ENCODE assay signal across 12 cellular contexts in the genomic region with DNA sequence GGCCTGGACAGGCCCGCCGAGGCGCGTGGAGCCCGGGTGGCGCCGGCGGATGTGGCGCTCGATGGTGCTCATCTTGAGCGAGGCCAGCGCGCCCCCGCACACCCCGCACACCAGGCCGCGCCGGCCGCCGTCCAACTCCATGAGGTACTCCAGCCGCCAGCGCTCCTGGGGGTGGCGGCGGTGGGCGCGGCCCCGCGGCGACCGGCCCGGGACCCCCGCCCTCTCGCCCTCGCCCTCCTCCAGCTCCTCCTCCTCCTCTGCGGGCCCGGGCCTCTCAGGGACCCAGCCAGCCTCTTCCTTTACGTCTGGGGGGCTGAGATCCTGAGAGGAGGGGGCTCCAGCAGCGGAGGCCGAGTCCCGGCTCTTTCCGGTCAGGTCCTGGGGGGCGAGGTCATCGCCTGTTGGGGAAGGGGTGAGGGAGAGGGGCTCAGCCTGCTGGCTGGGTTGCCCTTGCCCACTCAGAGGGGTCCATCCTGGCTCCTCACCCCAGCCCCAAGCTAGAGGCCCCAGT. TPM values are rescaled to one million over a fixed set of nuclear protein-coding genes. Genes with fewer than 3 reads are reported as not detected.
DNase-seq lines count a peak whose midpoint lies in the region; ATAC-seq and TF ChIP-seq lines count a peak whose summit lies in the region.
"Had no signal": no experiment of that assay in that cellular context is flagged by ENCODE, and none has a peak within 500 bp of the region (broad histone marks: within the 10 kb centered on the region; RNA-seq: fewer than 3 reads in every experiment).

No MANE protein-coding gene starts in this region.

- no peak for TF ChIP-seq EP300 in SK-N-SH (IDR thresholded peaks at IDR 0.05; ENCODE audit: borderline replicate concordance in 1 of 2, low read depth in 1 of 2, low read length in 1 of 2)

- peaks cover 26% of the 10 kb centered on the region for H4K20me1 ChIP-seq in SK-N-SH (ENCODE audit: insufficient read depth)

- no peak overlapping the region for H3K4me3 ChIP-seq in SK-N-SH (ENCODE audit: low read depth in 2 of 2, low read length in 1 of 2)
- H3K4me3 ChIP-seq in urinary bladder (ENCODE audit: low read depth, low read length), result peak overlapping the region; percentile 37
- H3K4me3 ChIP-seq: MG63 had no signal

- H2AFZ ChIP-seq in SK-N-SH (ENCODE audit: low read depth), result no peak overlapping the region

- WGBS in SK-N-SH (ENCODE audit: low lambda C conversion rate), result 98% methylated on average over 27 of the region's 43 CpGs
- WGBS in urinary bladder, result 63% methylated on average over 43 of the region's 43 CpGs

- H3K9me3 Mint-ChIP-seq in nephron, result no peaks in the 10 kb centered on the region
- no peaks in the 10 kb centered on the region for H3K9me3 Mint-ChIP-seq in activated T-helper 1 cell treated with anti-CD3 and anti-CD28 coated beads, Interleukin-12 subunit alpha, Interleukin-12 subunit beta, Interleukin-2, Interleukin-4 antibody, amounts not matched to agents 30 ng/mL and 10 ng/mL and 1 ng/mL, durations not matched to agents 14 hours and 24 hours and 36 hours
- H3K9me3 Mint-ChIP-seq: stimulated activated effector memory CD8-positive, alpha-beta T cell treated with anti-CD3 and anti-CD28 coated beads, Interleukin-12 subunit alpha, Interleukin-12 subunit beta, amount 100 ng/mL, for 72 hours had no signal

- H3K4me1 ChIP-seq in SK-N-SH (ENCODE audit: control insufficient read depth in 1 of 2, insufficient read depth in 2 of 2, low read depth in 1 of 2, low read length in 1 of 2) (peaks cover 0 to 16% of the 10 kb centered on the region in 2 experiments; a peak in 1 of 4 replicates), urinary bladder (ENCODE audit: insufficient read depth) (peaks cover 4% of the 10 kb centered on the region)

- DNase-seq in SK-N-SH, result peak; percentile 31
- DNase-seq in left ventricle myocardium superior, result peak; percentile 57
- DNase-seq in activated T-helper 1 cell treated with anti-CD3 and anti-CD28 coated beads, Interleukin-12 subunit alpha, Interleukin-12 subunit beta, Interleukin-2, Interleukin-4 antibody, amounts not matched to agents 30 ng/mL and 10 ng/mL and 1 ng/mL, durations not matched to agents 14 hours and 24 hours and 36 hours (ENCODE audit: low spot score), result no peak
- no peak for DNase-seq in middle frontal gyrus (ENCODE audit: extremely low spot score, low spot score)
- DNase-seq: MG63; NCI-H2171 treated with DMSO at 0.1 percent for 48 hours; stimulated activated CD4-positive, alpha-beta T cell treated with anti-CD3 and anti-CD28 coated beads, Interleukin-4, amount 100 ng/mL, for 24 hours had no signal

- no peaks in the 10 kb centered on the region for H3K27me3 Mint-ChIP-seq in nephron (ENCODE audit: low read depth)
- peaks cover 6% of the 10 kb centered on the region for H3K27me3 Mint-ChIP-seq in activated T-helper 1 cell treated with anti-CD3 and anti-CD28 coated beads, Interleukin-12 subunit alpha, Interleukin-12 subunit beta, Interleukin-2, Interleukin-4 antibody, amounts not matched to agents 30 ng/mL and 10 ng/mL and 1 ng/mL, durations not matched to agents 14 hours and 24 hours and 36 hours (ENCODE audit: insufficient read depth)

- no peaks in the 10 kb centered on the region for H3K9me2 ChIP-seq in SK-N-SH

- H3K36me3 Mint-ChIP-seq in nephron (ENCODE audit: low read depth), result peaks cover 18% of the 10 kb centered on the region
- peaks cover 2% of the 10 kb centered on the region for H3K36me3 Mint-ChIP-seq in activated T-helper 1 cell treated with anti-CD3 and anti-CD28 coated beads, Interleukin-12 subunit alpha, Interleukin-12 subunit beta, Interleukin-2, Interleukin-4 antibody, amounts not matched to agents 30 ng/mL and 10 ng/mL and 1 ng/mL, durations not matched to agents 14 hours and 24 hours and 36 hours (ENCODE audit: low read depth)

- POLR2A ChIA-PET in SK-N-SH (lab: Yijun Ruan, JAX), result no interaction called here

- H3K4me3 Mint-ChIP-seq in nephron, result peak overlapping the region in 2 of 3 experiments; percentile 36 to 50
- no peak overlapping the region for H3K4me3 Mint-ChIP-seq in activated T-helper 1 cell treated with anti-CD3 and anti-CD28 coated beads, Interleukin-12 subunit alpha, Interleukin-12 subunit beta, Interleukin-2, Interleukin-4 antibody, amounts not matched to agents 30 ng/mL and 10 ng/mL and 1 ng/mL, durations not matched to agents 14 hours and 24 hours and 36 hours
- H3K4me3 Mint-ChIP-seq: stimulated activated effector memory CD8-positive, alpha-beta T cell treated with anti-CD3 and anti-CD28 coated beads, Interleukin-12 subunit alpha, Interleukin-12 subunit beta, amount 100 ng/mL, for 72 hours had no signal

- H3K79me2 ChIP-seq in SK-N-SH (ENCODE audit: insufficient read depth), result peaks cover 27% of the 10 kb centered on the region

- peaks cover 30% of the 10 kb centered on the region for H3K4me1 Mint-ChIP-seq in nephron
- peaks cover 10% of the 10 kb centered on the region for H3K4me1 Mint-ChIP-seq in activated T-helper 1 cell treated with anti-CD3 and anti-CD28 coated beads, Interleukin-12 subunit alpha, Interleukin-12 subunit beta, Interleukin-2, Interleukin-4 antibody, amounts not matched to agents 30 ng/mL and 10 ng/mL and 1 ng/mL, durations not matched to agents 14 hours and 24 hours and 36 hours (ENCODE audit: low read depth)

- H3K4me2 ChIP-seq in SK-N-SH, result no peak overlapping the region

- no peaks in the 10 kb centered on the region for H3K27me3 ChIP-seq in SK-N-SH (ENCODE audit: insufficient read depth)
- H3K27me3 ChIP-seq: MG63 had no signal

- H3K27ac ChIP-seq in SK-N-SH (ENCODE audit: low read depth in 2 of 2, low read length in 1 of 2), result no peak overlapping the region
- H3K27ac ChIP-seq in urinary bladder (ENCODE audit: low read depth), result no peak overlapping the region

- TF ChIP-seq RAD21 in SK-N-SH (IDR thresholded peaks at IDR 0.05; ENCODE audit: low read length), result no peak

- ATAC-seq in SK-N-SH treated with all-trans-retinoic acid at 6 μM for 48 hours (no peak), left ventricle myocardium superior (no peak), GM21526 (IDR thresholded peaks at IDR 0.05; ENCODE audit: low FRiP score, unreplicated experiment) (no peak)
- ATAC-seq: stimulated activated effector memory CD8-positive, alpha-beta T cell treated with anti-CD3 and anti-CD28 coated beads, Interleukin-12 subunit alpha, Interleukin-12 subunit beta, amount 100 ng/mL, for 72 hours had no signal

- no peaks in the 10 kb centered on the region for H3K9me3 ChIP-seq in SK-N-SH
- H3K9me3 ChIP-seq: MG63 had no signal

- no peak overlapping the region for H3K27ac Mint-ChIP-seq in nephron
- H3K27ac Mint-ChIP-seq in activated T-helper 1 cell treated with anti-CD3 and anti-CD28 coated beads, Interleukin-12 subunit alpha, Interleukin-12 subunit beta, Interleukin-2, Interleukin-4 antibody, amounts not matched to agents 30 ng/mL and 10 ng/mL and 1 ng/mL, durations not matched to agents 14 hours and 24 hours and 36 hours, result no peak overlapping the region
- H3K27ac Mint-ChIP-seq: stimulated activated effector memory CD8-positive, alpha-beta T cell treated with anti-CD3 and anti-CD28 coated beads, Interleukin-12 subunit alpha, Interleukin-12 subunit beta, amount 100 ng/mL, for 72 hours had no signal

- CTCF ChIA-PET in SK-N-SH (lab: Yijun Ruan, JAX), result interaction anchor here (1.1 kb wide), 1 partner anchor 82 kb away, joined by 3 read pairs; no protein-coding TSS in a partner anchor

- intact Hi-C loops in left ventricle myocardium superior (cut with micrococcal nuclease), result no loop called here
- intact Hi-C loops in activated T-helper 1 cell treated with anti-CD3 and anti-CD28 coated beads, Interleukin-12 subunit alpha, Interleukin-12 subunit beta, Interleukin-2, Interleukin-4 antibody, amounts not matched to agents 30 ng/mL and 10 ng/mL and 1 ng/mL, durations not matched to agents 14 hours and 24 hours and 36 hours (cut with micrococcal nuclease), result no loop called here

- H3F3A ChIP-seq in SK-N-SH (replicated peaks; ENCODE audit: insufficient read depth), result no peaks in the 10 kb centered on the region

- peaks cover 15 to 59% of the 10 kb centered on the region in 2 experiments for H3K36me3 ChIP-seq in SK-N-SH (replicated peaks in 1 of 2; ENCODE audit: control insufficient read depth in 1 of 2, insufficient read depth in 2 of 2, low read length in 1 of 2)
- no peaks in the 10 kb centered on the region for H3K36me3 ChIP-seq in urinary bladder (ENCODE audit: insufficient read depth)

- no peak overlapping the region for H3K9ac ChIP-seq in SK-N-SH

- no peak for TF ChIP-seq CTCF in SK-N-SH (IDR thresholded peaks at IDR 0.05)
- no peak for TF ChIP-seq CTCF in nephron (IDR thresholded peaks at IDR 0.05; ENCODE audit: unreplicated experiment in 3 of 3)

TF ChIP-seq in SK-N-SH, 30 proteins besides CTCF, POLR2A, EP300 and RAD21 (continues in another document):
- no peak for TF ChIP-seq POLR2AphosphoS5 (IDR thresholded peaks at IDR 0.05; ENCODE audit: low read depth, low read length)

TF ChIP-seq in SK-N-SH treated with all-trans-retinoic acid at 6 μM for 48 hours, 23 proteins besides CTCF, POLR2A, EP300 and RAD21:
- no peak for TF ChIP-seq GLIS3 (CRISPR knock-in tag; IDR thresholded peaks at IDR 0.05)
- TF ChIP-seq ZFP3 (CRISPR knock-in tag; IDR thresholded peaks at IDR 0.05), result no peak
- TF ChIP-seq BACH2 (CRISPR knock-in tag; IDR thresholded peaks at IDR 0.05; ENCODE audit: borderline replicate concordance), result no peak
- no peak for TF ChIP-seq RARB (CRISPR knock-in tag; IDR thresholded peaks at IDR 0.05)
- TF ChIP-seq ZFP30 (CRISPR knock-in tag; IDR thresholded peaks at IDR 0.05), result no peak

RNA-seq across cellular contexts. Expression of gene ZFTA, which starts 4.3 kb away (rescaled TPM):
- polyA plus RNA-seq in SK-N-SH (2012; rRNA removed) (8.7 and 10.3 TPM in 2 replicates), urinary bladder (26.8 TPM)
- polyA plus RNA-seq in SK-N-SH (2012; cell fraction: cytosol; rRNA removed), result 7.3 and 9.2 TPM in 2 replicates
- polyA plus RNA-seq in SK-N-SH (2012; cell fraction: nucleus; rRNA removed), result 12.9 and 14.5 TPM in 2 replicates
- total RNA-seq in left ventricle myocardium superior (16.4 TPM), urinary bladder (13.5 TPM)
- total RNA-seq in activated T-helper 1 cell treated with anti-CD3 and anti-CD28 coated beads, Interleukin-12 subunit alpha, Interleukin-12 subunit beta, Interleukin-2, Interleukin-4 antibody, amounts not matched to agents 30 ng/mL and 10 ng/mL and 1 ng/mL, durations not matched to agents 14 hours and 24 hours and 36 hours, result 3.8 and 5.3 TPM in 2 replicates

RNA-seq across cellular contexts. Expression of gene SPINDOC, which starts 49.0 kb away (rescaled TPM):
- polyA plus RNA-seq in SK-N-SH (2012; rRNA removed) (39.2 and 45.0 TPM in 2 replicates), urinary bladder (19.0 TPM)
- polyA plus RNA-seq in SK-N-SH (2012; cell fraction: cytosol; rRNA removed), result 23.7 and 31.3 TPM in 2 replicates
- polyA plus RNA-seq in SK-N-SH (2012; cell fraction: nucleus; rRNA removed), result 39.0 and 49.5 TPM in 2 replicates
- total RNA-seq in left ventricle myocardium superior (13.1 TPM), urinary bladder (8.2 TPM)
- 60.0 and 64.3 TPM in 2 replicates for total RNA-seq in activated T-helper 1 cell treated with anti-CD3 and anti-CD28 coated beads, Interleukin-12 subunit alpha, Interleukin-12 subunit beta, Interleukin-2, Interleukin-4 antibody, amounts not matched to agents 30 ng/mL and 10 ng/mL and 1 ng/mL, durations not matched to agents 14 hours and 24 hours and 36 hours

Comparison
In these comparisons a context has a peak if more than half of its experiments do, and no peak if none do; other contexts are left out.
1. DNase-seq: peak in SK-N-SH (single experiment) and left ventricle myocardium superior (single experiment); none in activated T-helper 1 cell treated with anti-CD3 and anti-CD28 coated beads, Interleukin-12 subunit alpha, Interleukin-12 subunit beta, Interleukin-2, Interleukin-4 antibody, amounts not matched to agents 30 ng/mL and 10 ng/mL and 1 ng/mL, durations not matched to agents 14 hours and 24 hours and 36 hours (single experiment) and middle frontal gyrus (single experiment).